ENCODE assay signal across 8 cellular contexts in the genomic region with DNA sequence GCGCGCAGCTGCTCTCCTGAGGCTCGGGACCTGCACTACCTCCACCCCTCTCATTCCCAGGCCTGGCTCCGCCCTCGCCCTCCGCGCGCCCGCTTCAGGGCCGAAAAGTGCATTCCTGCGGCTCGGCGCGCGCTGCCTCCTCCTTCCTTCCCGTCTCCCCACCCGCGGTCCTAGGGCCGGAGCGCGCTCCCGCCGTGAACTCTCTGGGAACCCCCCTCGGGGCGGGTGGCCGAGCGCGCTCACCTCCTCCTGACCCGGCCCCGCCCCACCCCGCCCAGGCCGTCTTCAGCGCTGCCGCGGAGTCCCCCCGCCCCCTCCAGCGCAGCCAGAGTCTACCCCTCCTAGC. TPM values are rescaled to one million over a fixed set of nuclear protein-coding genes. Genes with fewer than 3 reads are reported as not detected.
DNase-seq lines count a peak whose midpoint lies in the region; ATAC-seq and TF ChIP-seq lines count a peak whose summit lies in the region.

No MANE protein-coding gene starts in this region.

- DNase-seq in D341Med (ENCODE audit: low spot score) (peak; percentile 83), KBM-7 (peak; percentile 94), SHP77 treated with DMSO at 0.1 percent for 48 hours (lab: John Stamatoyannopoulos, UW) (peak; percentile 36), activated gamma-delta T cell treated with Interleukin-2 at 50 U/mL for 16 hours (peak; percentile 76), fibroblast of the aortic adventitia (ENCODE audit: low read depth) (peak; percentile 89)
- peak; percentile 91 to 93 for DNase-seq in stimulated activated naive CD8-positive, alpha-beta T cell treated with anti-CD3 and anti-CD28 coated beads, Interleukin-15, amount 100 ng/mL, for 72 hours

- H3K27me3 Mint-ChIP-seq in nephron (ENCODE audit: low read depth): peaks cover 13% of the 10 kb centered on the region
- no peaks in the 10 kb centered on the region for H3K27me3 Mint-ChIP-seq in stimulated activated naive CD8-positive, alpha-beta T cell treated with anti-CD3 and anti-CD28 coated beads, Interleukin-15, amount 100 ng/mL, for 72 hours

- peak overlapping the region; percentile 87 to 96 (median 94) for H3K27ac Mint-ChIP-seq in nephron
- H3K27ac Mint-ChIP-seq in stimulated activated naive CD8-positive, alpha-beta T cell treated with anti-CD3 and anti-CD28 coated beads, Interleukin-15, amount 100 ng/mL, for 72 hours: peak overlapping the region; percentile 79 to 94

- peaks cover 76% of the 10 kb centered on the region for H3K4me1 Mint-ChIP-seq in nephron
- peaks cover 79% of the 10 kb centered on the region for H3K4me1 Mint-ChIP-seq in stimulated activated naive CD8-positive, alpha-beta T cell treated with anti-CD3 and anti-CD28 coated beads, Interleukin-15, amount 100 ng/mL, for 72 hours

- no peaks in the 10 kb centered on the region for H3K9me3 Mint-ChIP-seq in nephron
- no peaks in the 10 kb centered on the region for H3K9me3 Mint-ChIP-seq in stimulated activated naive CD8-positive, alpha-beta T cell treated with anti-CD3 and anti-CD28 coated beads, Interleukin-15, amount 100 ng/mL, for 72 hours

- peak; percentile 41 for ATAC-seq in GM21576 (IDR thresholded peaks at IDR 0.05; ENCODE audit: unreplicated experiment)
- peak; percentile 75 for ATAC-seq in stimulated activated naive CD8-positive, alpha-beta T cell treated with anti-CD3 and anti-CD28 coated beads, Interleukin-15, amount 100 ng/mL, for 72 hours

- H3K36me3 Mint-ChIP-seq in nephron (ENCODE audit: low read depth): no peaks in the 10 kb centered on the region

- peak overlapping the region; percentile 84 to 91 (median 89) for H3K4me3 Mint-ChIP-seq in nephron
- H3K4me3 Mint-ChIP-seq in stimulated activated naive CD8-positive, alpha-beta T cell treated with anti-CD3 and anti-CD28 coated beads, Interleukin-15, amount 100 ng/mL, for 72 hours: peak overlapping the region; percentile 91 to 98

- H3K4me3 ChIP-seq in fibroblast of the aortic adventitia (ENCODE audit: low read depth, low read length): peak overlapping the region; percentile 89

- TF ChIP-seq CTCF in fibroblast of the aortic adventitia (IDR thresholded peaks at IDR 0.05; ENCODE audit: insufficient read depth, low read length): no peak
- no peak for TF ChIP-seq CTCF in nephron (IDR thresholded peaks at IDR 0.05; ENCODE audit: unreplicated experiment in 3 of 3)

- in situ Hi-C loops in KBM-7 (cut with MboI; ENCODE audit: low pct_unique_long_range_greater_than_20kb, low sequenced_read_pairs): no loop called here

RNA-seq across cellular contexts. Expression of a gene that starts 11.2 kb away (rescaled TPM):
- 43.9 and 69.4 TPM in 2 replicates for total RNA-seq in fibroblast of the aortic adventitia (ENCODE audit: low replicate concordance)

RNA-seq across cellular contexts. Expression of a gene that starts 13.8 kb away (rescaled TPM):
- 0.54 TPM in 1 of 2 replicates, not detected in the other for total RNA-seq in fibroblast of the aortic adventitia (ENCODE audit: low replicate concordance)

RNA-seq across cellular contexts. Expression of a gene that starts 40.1 kb away (rescaled TPM):
- total RNA-seq in fibroblast of the aortic adventitia (ENCODE audit: low replicate concordance): 8.7 and 23.4 TPM in 2 replicates

RNA-seq across cellular contexts. Expression of a gene that starts 40.3 kb away (rescaled TPM):
- total RNA-seq in fibroblast of the aortic adventitia (ENCODE audit: low replicate concordance): 12.6 and 16.3 TPM in 2 replicates

RNA-seq across cellular contexts. Expression of a gene that starts 47.3 kb away (rescaled TPM):
- total RNA-seq in fibroblast of the aortic adventitia (ENCODE audit: low replicate concordance): 1.5 and 13.5 TPM in 2 replicates

Comparison
In these comparisons a context has a peak if more than half of its experiments do, and no peak if none do; other contexts are left out.
1. Peak in every context shown above with its lines: DNase-seq, ATAC-seq and H3K4me3 ChIP-seq.
2. DNase-seq: peak in every context shown above with its lines; median percentile 94 in KBM-7; 92 in stimulated activated naive CD8-positive, alpha-beta T cell treated with anti-CD3 and anti-CD28 coated beads, Interleukin-15, amount 100 ng/mL, for 72 hours; 89 in fibroblast of the aortic adventitia; 83 in D341Med; 76 in activated gamma-delta T cell treated with Interleukin-2 at 50 U/mL for 16 hours; 36 in SHP77 treated with DMSO at 0.1 percent for 48 hours.